Comparison of ENCODE assay signal across 16 cellular contexts in the genomic region with DNA sequence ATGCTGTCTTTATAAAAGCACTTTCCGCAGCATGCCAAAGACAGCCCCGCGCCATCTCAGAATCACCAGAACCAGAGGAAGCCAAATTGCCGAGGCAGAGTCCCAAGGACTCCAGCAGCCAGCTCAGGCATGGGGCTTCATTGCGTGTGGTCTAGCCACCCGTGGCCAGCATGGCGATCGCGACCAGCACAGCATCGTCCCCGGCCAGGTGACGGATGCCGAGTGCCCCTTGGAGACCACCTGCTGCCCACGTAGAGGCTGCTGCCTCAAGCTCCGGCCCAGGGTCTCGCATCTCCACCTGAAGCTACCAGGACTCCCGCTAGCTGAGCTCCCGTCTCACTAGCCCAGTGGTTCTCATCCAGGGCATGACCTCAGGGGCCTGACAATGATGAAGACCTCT.
DNase-seq lines count a peak whose midpoint lies in the region; ATAC-seq and TF ChIP-seq lines count a peak whose summit lies in the region.
"Had no signal": no experiment of that assay in that cellular context is flagged by ENCODE, and none has a peak within 500 bp of the region (broad histone marks: within the 10 kb centered on the region; RNA-seq: fewer than 3 reads in every experiment).

No MANE protein-coding gene starts in this region.

- ATAC-seq in IMR-90 (ENCODE audit: low read depth) (no peak), HG03520 (IDR thresholded peaks at IDR 0.05; ENCODE audit: unreplicated experiment) (no peak)
- ATAC-seq: A549; CD8-positive, alpha-beta T cell had no signal

- TF ChIP-seq CTCF in IMR-90 (conservative IDR thresholded peaks at IDR 0.05; ENCODE audit: low read depth, low read length) (no peak), osteoblast (IDR thresholded peaks at IDR 0.05; ENCODE audit: extremely low read depth, low read depth, low read length) (no peak)

- H3K14ac ChIP-seq in IMR-90 (replicated peaks; ENCODE audit: low read depth, low read length) = no peak overlapping the region
- peak overlapping the region; percentile 90 for H3K14ac ChIP-seq in neuronal stem cell (ENCODE audit: low read length)

- H3K27me3 ChIP-seq in BLaER1 (no peaks in the 10 kb centered on the region), IMR-90 (ENCODE audit: control insufficient read depth, insufficient read depth, low read length) (peaks cover 21% of the 10 kb centered on the region), neuronal stem cell (ENCODE audit: control insufficient read depth in 3 of 3, insufficient read depth in 3 of 3, low read depth in 1 of 3, low read length in 3 of 3) (no peaks in the 10 kb centered on the region), osteoblast (ENCODE audit: insufficient read depth, low read length) (peaks cover 14% of the 10 kb centered on the region)

- H3K36me3 ChIP-seq in BLaER1 = no peaks in the 10 kb centered on the region
- no peaks in the 10 kb centered on the region for H3K36me3 ChIP-seq in IMR-90 (ENCODE audit: control insufficient read depth, insufficient read depth, low read length)
- H3K36me3 ChIP-seq in neuronal stem cell (replicated peaks in 1 of 2; ENCODE audit: control insufficient read depth in 2 of 2, insufficient read depth in 2 of 2, low read length in 2 of 2) = peaks cover 0 to 3% of the 10 kb centered on the region in 2 donors
- no peaks in the 10 kb centered on the region for H3K36me3 ChIP-seq in osteoblast (ENCODE audit: insufficient read depth, low read length)

- H2BK12ac ChIP-seq in neuronal stem cell (ENCODE audit: low read length) = no peak overlapping the region

- H2BK120ac ChIP-seq in IMR-90 (ENCODE audit: low read depth, low read length) = no peak overlapping the region
- H2BK120ac ChIP-seq in neuronal stem cell (ENCODE audit: low read depth, low read length) = no peak overlapping the region

- H3K27ac ChIP-seq in BLaER1 = no peak overlapping the region
- H3K27ac ChIP-seq in IMR-90 (ENCODE audit: insufficient read depth, low read length) = no peak overlapping the region
- H3K27ac ChIP-seq in neuronal stem cell (replicated peaks; ENCODE audit: low read length) = no peak overlapping the region
- no peak overlapping the region for H3K27ac ChIP-seq in osteoblast (ENCODE audit: low read depth, low read length)
- H3K27ac ChIP-seq: 22Rv1, A549, C4-2B had no signal

- H3K9me1 ChIP-seq in IMR-90 (ENCODE audit: insufficient read depth, low read length) = no peaks in the 10 kb centered on the region

- dilution Hi-C loops in IMR-90 (cut with HindIII; ENCODE audit: low sequenced_read_pairs, unreplicated experiment) = no loop called here

- no TSS peak for BruUV-seq in IMR-90 (replicated peaks; lab: Mats Ljungman, UMichigan)

- H4K91ac ChIP-seq in IMR-90 (ENCODE audit: insufficient read depth, low read depth, low read length) = no peak overlapping the region
- H4K91ac ChIP-seq in neuronal stem cell (ENCODE audit: low read depth, low read length, poor library complexity) = no peak overlapping the region

- no peak overlapping the region for H3K4ac ChIP-seq in IMR-90 (ENCODE audit: low read depth, low read length)
- no peak overlapping the region for H3K4ac ChIP-seq in neuronal stem cell (ENCODE audit: low read length)

- H3K79me1 ChIP-seq in IMR-90 (ENCODE audit: low read depth in 1 of 2, low read length in 2 of 2) (no peaks in the 10 kb centered on the region), neuronal stem cell (ENCODE audit: low read depth, low read length) (no peaks in the 10 kb centered on the region)

- H3K4me2 ChIP-seq in BLaER1 = peak overlapping the region; percentile 67
- no peak overlapping the region for H3K4me2 ChIP-seq in IMR-90 (ENCODE audit: low read depth, low read length)
- H3K4me2 ChIP-seq in neuronal stem cell (ENCODE audit: insufficient read depth, low read length, poor library complexity, severe bottlenecking) = no peak overlapping the region
- no peak overlapping the region for H3K4me2 ChIP-seq in osteoblast (ENCODE audit: insufficient read depth, low read length)
- H3K4me2 ChIP-seq: A549 had no signal

- no peak overlapping the region for H2AK5ac ChIP-seq in IMR-90 (ENCODE audit: low read depth, low read length)
- peak overlapping the region; percentile 48 for H2AK5ac ChIP-seq in neuronal stem cell (ENCODE audit: low read depth, low read length)

- intact Hi-C loops in IMR-90 (cut with micrococcal nuclease) = no loop called here

- H3K18ac ChIP-seq in IMR-90 (ENCODE audit: low read depth, low read length) (no peak overlapping the region), neuronal stem cell (ENCODE audit: low read length) (peak overlapping the region; percentile 46)

- POLR2A ChIA-PET in IMR-90 (lab: Charles Lee; ENCODE audit: unreplicated experiment) = no interaction called here

- H3K4me3 ChIP-seq in BLaER1 (no peak overlapping the region), IMR-90 (ENCODE audit: insufficient read depth, low read depth, low read length) (no peak overlapping the region), neuronal stem cell (ENCODE audit: low read length in 2 of 2) (no peak overlapping the region), osteoblast (ENCODE audit: insufficient read depth, low read length) (no peak overlapping the region)
- H3K4me3 ChIP-seq: A549 had no signal

- no peak for TF ChIP-seq POLR2A in IMR-90 (IDR thresholded peaks at IDR 0.05; ENCODE audit: low read depth, low read length)

- no peak for TF ChIP-seq RAD21 in IMR-90 (IDR thresholded peaks at IDR 0.05; ENCODE audit: low read length)

- H3K23ac ChIP-seq in IMR-90 (ENCODE audit: low read depth, low read length) = no peak overlapping the region
- peak overlapping the region; percentile 70 for H3K23ac ChIP-seq in neuronal stem cell (ENCODE audit: low read depth, low read length, poor library complexity)

- H4K20me1 ChIP-seq in BLaER1 = no peaks in the 10 kb centered on the region
- H4K20me1 ChIP-seq in IMR-90 (ENCODE audit: insufficient read depth, low read length) = no peaks in the 10 kb centered on the region
- no peaks in the 10 kb centered on the region for H4K20me1 ChIP-seq in osteoblast (ENCODE audit: insufficient read depth, low read length)

- no peak overlapping the region for H2BK5ac ChIP-seq in IMR-90 (ENCODE audit: low read depth, low read length, poor library complexity, severe bottlenecking)
- no peak overlapping the region for H2BK5ac ChIP-seq in neuronal stem cell (ENCODE audit: low read length)

- H4K8ac ChIP-seq in IMR-90 (ENCODE audit: low read depth in 2 of 2, low read length in 2 of 2) (no peak overlapping the region), neuronal stem cell (ENCODE audit: low read depth, low read length) (no peak overlapping the region)

- DNase-seq in IMR-90 = no peak
- DNase-seq in neuronal stem cell (ENCODE audit: low spot score) = no peak
- no peak for DNase-seq in osteoblast (ENCODE audit: insufficient read length, low spot score, missing footprints)
- no peak for DNase-seq in NCI-H2227 (lab: John Stamatoyannopoulos, UW; ENCODE audit: unreplicated experiment)
- DNase-seq: AML-193; Caco-2; Calu3; CD4-positive, alpha-beta T cell; CD8-positive, alpha-beta T cell; DMS79 treated with DMSO at 0.1 percent for 48 hours; GF-D8 had no signal

- in situ Hi-C loops in IMR-90 (cut with MboI; ENCODE audit: low sequenced_read_pairs) = no loop called here

- H3K9me3 ChIP-seq in BLaER1 = peaks cover 16% of the 10 kb centered on the region
- H3K9me3 ChIP-seq in IMR-90 (ENCODE audit: control insufficient read depth, insufficient read depth, low read length) = peaks cover 2% of the 10 kb centered on the region; the same call in 1 of the 2 replicates
- peaks cover 3 to 19% of the 10 kb centered on the region in 2 donors for H3K9me3 ChIP-seq in neuronal stem cell (replicated peaks in 1 of 2; ENCODE audit: control insufficient read depth in 2 of 2, insufficient read depth in 1 of 2, low read depth in 1 of 2, low read length in 2 of 2)
- no peaks in the 10 kb centered on the region for H3K9me3 ChIP-seq in osteoblast (ENCODE audit: low read depth, low read length)
- H3K9me3 ChIP-seq: A549, Caco-2 had no signal

- CTCF ChIA-PET in IMR-90 (lab: Yijun Ruan, JAX) = no interaction called here

- WGBS in IMR-90 (ENCODE audit: extremely low coverage in 2 of 2, insufficient read length in 1 of 2), 2 experiments = 83% methylated on average over 15 of the region's 18 CpGs; no CpG with 5 or more reads in 1 of the 2 experiments
- no CpG with 5 or more reads among the region's 18 CpGs for WGBS in neuronal stem cell (ENCODE audit: extremely low coverage in 2 of 2, insufficient read length in 2 of 2, insufficient replicate concordance in 1 of 2), 2 donors

- H3K9ac ChIP-seq in BLaER1 (no peak overlapping the region), IMR-90 (ENCODE audit: low read depth, low read length) (no peak overlapping the region), neuronal stem cell (ENCODE audit: low read depth, low read length, poor library complexity) (no peak overlapping the region)

- no peak overlapping the region for H2BK15ac ChIP-seq in IMR-90 (ENCODE audit: low read depth, low read length)
- H2BK15ac ChIP-seq in neuronal stem cell (ENCODE audit: low read length) = no peak overlapping the region

- H3K4me1 ChIP-seq in BLaER1 (peaks cover 68% of the 10 kb centered on the region), IMR-90 (ENCODE audit: control insufficient read depth, insufficient read depth, low read length) (no peaks in the 10 kb centered on the region), neuronal stem cell (ENCODE audit: control insufficient read depth in 2 of 2, insufficient read depth in 1 of 2, low read depth in 1 of 2, low read length in 2 of 2) (peaks cover 0 to 3% of the 10 kb centered on the region in 2 donors), osteoblast (ENCODE audit: insufficient read depth, low read length) (peaks cover 4% of the 10 kb centered on the region)
- H3K4me1 ChIP-seq: A549 had no signal

- no peaks in the 10 kb centered on the region for H3K79me2 ChIP-seq in osteoblast (ENCODE audit: insufficient read depth, low read length)

- no peak overlapping the region for H4K5ac ChIP-seq in IMR-90 (ENCODE audit: low read depth, low read length)

- no peak overlapping the region for H2BK20ac ChIP-seq in IMR-90 (ENCODE audit: low read depth, low read length)

- no peak overlapping the region for H2AFZ ChIP-seq in IMR-90 (replicated peaks; ENCODE audit: low read length, poor library complexity)
- no peak overlapping the region for H2AFZ ChIP-seq in neuronal stem cell (ENCODE audit: low read length)
- H2AFZ ChIP-seq in osteoblast (ENCODE audit: low read length) = no peak overlapping the region

- peak overlapping the region; percentile 13 for H2AK9ac ChIP-seq in IMR-90 (replicated peaks; ENCODE audit: low read depth, low read length, poor library complexity)

- H3K56ac ChIP-seq in IMR-90 (ENCODE audit: extremely low read depth, insufficient read depth, low read length) = no peak overlapping the region

TF ChIP-seq in IMR-90, 13 proteins besides CTCF, POLR2A, EP300 and RAD21 (continues in another document):
- no peak for TF ChIP-seq FOS (IDR thresholded peaks at IDR 0.05; ENCODE audit: low read depth, low read length)
